Comparison of ENCODE assay signal across 20 cellular contexts in genomic region chr9:133850937-133851336, GRCh38.
"Had no signal": no experiment of that assay in that cellular context is flagged by ENCODE, and none has a peak within 500 bp of the region (broad histone marks: within the 10 kb centered on the region; RNA-seq: fewer than 3 reads in every experiment).

No MANE protein-coding gene starts in this region.

- H2AFZ ChIP-seq: hepatocyte had no signal

- FAIRE-seq: colon, kidney had no signal

- H3K27ac ChIP-seq: epithelial cell of prostate, esophagus muscularis mucosa, gastroesophageal sphincter, hepatocyte, left ventricle myocardium inferior, lower lobe of right lung, sigmoid colon, skin epidermis, tibial artery had no signal

- H3K9me3 ChIP-seq: esophagus muscularis mucosa, gastroesophageal sphincter, left ventricle myocardium inferior, lower lobe of right lung, sigmoid colon, tibial artery had no signal

- H3K27me3 Mint-ChIP-seq: dendritic cell treated with granulocyte-macrophage colony-stimulating factor and Interleukin-4, amounts not matched to agents 40 ng/mL and 50 ng/mL, for 4 days; effector memory CD8-positive, alpha-beta T cell; naive B cell had no signal

- H3K27me3 ChIP-seq: esophagus muscularis mucosa, gastroesophageal sphincter, hepatocyte, sigmoid colon, tibial artery had no signal

- H3K4me2 ChIP-seq: hepatocyte had no signal

- H3K36me3 ChIP-seq: esophagus muscularis mucosa, gastroesophageal sphincter, left ventricle myocardium inferior, lower lobe of right lung, sigmoid colon had no signal

- H3K27ac Mint-ChIP-seq: dendritic cell treated with granulocyte-macrophage colony-stimulating factor and Interleukin-4, amounts not matched to agents 40 ng/mL and 50 ng/mL, for 4 days; effector memory CD8-positive, alpha-beta T cell; nephron had no signal

- ATAC-seq: effector memory CD8-positive, alpha-beta T cell; gastroesophageal sphincter; left cardiac atrium; lower lobe of right lung; stimulated activated naive CD8-positive, alpha-beta T cell treated with anti-CD3 and anti-CD28 coated beads, Interleukin-15, Interleukin-2, amounts not matched to agents 100 U/mL and 50 U/mL, for 24 hours had no signal

- H3K9me3 Mint-ChIP-seq: dendritic cell treated with granulocyte-macrophage colony-stimulating factor and Interleukin-4, amounts not matched to agents 40 ng/mL and 50 ng/mL, for 4 days; effector memory CD8-positive, alpha-beta T cell; naive B cell; nephron had no signal

- H3K4me1 ChIP-seq: sigmoid colon, tibial artery had no signal

- H3K4me3 ChIP-seq: esophagus muscularis mucosa, gastroesophageal sphincter, hepatocyte, left ventricle myocardium inferior, lower lobe of right lung, sigmoid colon, skin epidermis, tibial artery had no signal

- DNase-seq: cerebellar nuclear complex; effector memory CD8-positive, alpha-beta T cell; kidney; left cardiac atrium; left ventricle myocardium inferior; lower lobe of right lung; mesenchymal stem cell; naive B cell; sigmoid colon; stimulated activated CD4-positive, alpha-beta T cell treated with anti-CD3 and anti-CD28 coated beads, Interleukin-12 subunit alpha, Interleukin-12 subunit beta, amount 100 ng/mL, for 4 hours; stimulated activated naive CD8-positive, alpha-beta T cell treated with anti-CD3 and anti-CD28 coated beads, Interleukin-15, Interleukin-2, amounts not matched to agents 100 U/mL and 50 U/mL, for 24 hours; tibial artery had no signal

- H3K4me3 Mint-ChIP-seq: dendritic cell treated with granulocyte-macrophage colony-stimulating factor and Interleukin-4, amounts not matched to agents 40 ng/mL and 50 ng/mL, for 4 days; effector memory CD8-positive, alpha-beta T cell; nephron had no signal
